ENCODE assay signal across 13 cellular contexts in the genomic region with DNA sequence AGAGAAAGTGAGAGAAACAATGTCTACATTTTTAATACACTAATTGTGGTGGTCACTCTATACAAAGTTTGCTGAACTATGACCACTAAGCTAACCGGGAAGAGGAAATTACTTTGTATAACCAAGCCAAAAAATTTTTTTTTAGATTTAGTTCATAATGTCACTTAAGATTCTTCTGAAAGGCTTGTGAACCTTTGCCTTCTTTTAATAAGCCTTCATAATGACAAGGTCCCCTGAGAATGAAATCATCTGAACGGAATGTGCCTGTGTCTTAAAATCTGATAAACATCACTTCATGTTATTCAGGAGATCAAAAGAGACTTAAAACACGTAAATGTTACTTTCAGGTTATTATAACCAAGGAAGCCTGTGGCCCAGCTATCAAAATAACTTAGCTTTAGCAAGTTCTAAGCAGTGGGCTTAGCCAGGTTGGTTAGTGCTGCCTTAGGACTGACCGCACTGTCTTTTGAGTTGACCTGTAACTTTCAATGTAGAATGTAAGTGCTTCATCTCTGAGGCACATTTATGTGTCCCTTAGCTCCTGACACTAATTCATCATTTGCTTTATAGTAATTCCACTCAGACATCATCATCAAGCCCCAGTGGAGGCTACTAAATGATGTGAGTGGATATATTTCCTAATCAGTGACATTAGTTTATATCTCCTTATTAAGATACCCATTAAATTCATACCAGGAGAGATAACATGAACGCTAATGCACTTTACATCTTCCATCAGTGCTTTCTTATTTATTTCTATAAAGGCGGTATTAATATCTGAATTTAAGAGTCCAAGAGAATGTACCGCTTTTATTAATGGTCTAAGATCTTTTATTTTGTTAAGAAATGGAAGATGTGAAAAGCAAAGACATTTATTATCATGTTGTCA.
A peak's percentile ranks its signal among the peaks of the same experiment; 100 is the strongest.
DNase-seq lines count a peak whose midpoint lies in the region; ATAC-seq and TF ChIP-seq lines count a peak whose summit lies in the region.
"Had no signal": no experiment of that assay in that cellular context is flagged by ENCODE, and none has a peak within 500 bp of the region (broad histone marks: within the 10 kb centered on the region; RNA-seq: fewer than 3 reads in every experiment).

No MANE protein-coding gene starts in this region.

- peak; percentile 42 for DNase-seq in EH (ENCODE audit: low read depth)
- peak; percentile 30 for DNase-seq in SW480 (ENCODE audit: low spot score)
- peak; percentile 30 for DNase-seq in fibroblast of the aortic adventitia (ENCODE audit: low read depth)
- DNase-seq in psoas muscle = no peak
- DNase-seq in DMS 273 (lab: John Stamatoyannopoulos, UW; ENCODE audit: unreplicated experiment) = no peak
- no peak for DNase-seq in NCI-H69 (lab: John Stamatoyannopoulos, UW)
- DNase-seq: activated CD4-positive, alpha-beta T cell treated with anti-CD3 and anti-CD28 coated beads for 4 hours; central memory CD4-positive, alpha-beta T cell; NCI-H345; stimulated activated CD8-positive, alpha-beta memory T cell treated with anti-CD3 and anti-CD28 coated beads, Interleukin-4, amount 100 ng/mL, for 48 hours had no signal

- no peak overlapping the region for H3K4me3 ChIP-seq in fibroblast of the aortic adventitia (ENCODE audit: low read depth, low read length)
- no peak overlapping the region for H3K4me3 ChIP-seq in psoas muscle
- H3K4me3 ChIP-seq: GM12878 had no signal

- H3K36me3 ChIP-seq in psoas muscle (ENCODE audit: insufficient read depth in 1 of 2, low read depth in 1 of 2) = no peaks in the 10 kb centered on the region

- TF ChIP-seq CTCF in fibroblast of the aortic adventitia (IDR thresholded peaks at IDR 0.05; ENCODE audit: insufficient read depth, low read length) (no peak), psoas muscle (IDR thresholded peaks at IDR 0.05) (no peak)

- no peaks in the 10 kb centered on the region for H3K9me3 ChIP-seq in psoas muscle

- H3K27me3 ChIP-seq in psoas muscle (ENCODE audit: insufficient read depth in 3 of 3, low read length in 2 of 3) = no peaks in the 10 kb centered on the region

- H3K4me1 ChIP-seq in psoas muscle = peaks cover 5% of the 10 kb centered on the region

- peak in 1 of 4 donors; percentile 40 for ATAC-seq in psoas muscle
- no peak for ATAC-seq in HG02678 (IDR thresholded peaks at IDR 0.05; ENCODE audit: unreplicated experiment)
- no peak for ATAC-seq in HG02763 (IDR thresholded peaks at IDR 0.05; ENCODE audit: unreplicated experiment)
- ATAC-seq: GM12878 had no signal

- peak overlapping the region; percentile 62 for H3K27ac ChIP-seq in psoas muscle

- intact Hi-C loops in psoas muscle (cut with DNase I) = no loop called here

- 69 to 70% (median 70%) methylated on average over 7 of the region's 7 CpGs for WGBS in psoas muscle, 3 donors

Comparison
In these comparisons a context has a peak if more than half of its experiments do, and no peak if none do; other contexts are left out.
1. DNase-seq: peak in EH (single experiment), SW480 (single experiment) and fibroblast of the aortic adventitia (single experiment); none in psoas muscle (0 of 2), DMS 273 (single experiment) and NCI-H69 (single experiment).